ENCODE assay signal across 20 cellular contexts in genomic region chr6:7684843-7685242, GRCh38. TPM values are rescaled to one million over a fixed set of nuclear protein-coding genes. Genes with fewer than 3 reads are reported as not detected.
DNase-seq lines count a peak whose midpoint lies in the region; ATAC-seq and TF ChIP-seq lines count a peak whose summit lies in the region.
"Had no signal": no experiment of that assay in that cellular context is flagged by ENCODE, and none has a peak within 500 bp of the region (broad histone marks: within the 10 kb centered on the region; RNA-seq: fewer than 3 reads in every experiment).

No MANE protein-coding gene starts in this region.

- H2BK120ac ChIP-seq in mesenchymal stem cell (ENCODE audit: low read depth, low read length): no peak overlapping the region

- no peak overlapping the region for H3K23ac ChIP-seq in mesenchymal stem cell (ENCODE audit: low read length in 2 of 2)

- POLR2A ChIA-PET in PC-3 (lab: Charles Lee; ENCODE audit: unreplicated experiment): no interaction called here

- CTCF ChIA-PET in PC-3 (lab: Charles Lee): no interaction called here

- peaks cover 10% of the 10 kb centered on the region for H3K27me3 Mint-ChIP-seq in GM23338 (ENCODE audit: insufficient read depth, low read depth, poor library complexity)

- WGBS in mesenchymal stem cell: 73% methylated on average over 3 of the region's 4 CpGs

- H3K36me3 ChIP-seq in GM23338 (ENCODE audit: insufficient read depth) (no peaks in the 10 kb centered on the region), PC-3 (ENCODE audit: low read depth, low read length) (no peaks in the 10 kb centered on the region), mesenchymal stem cell (ENCODE audit: control insufficient read depth in 1 of 2, insufficient read depth in 2 of 2, low read depth in 1 of 2, low read length in 2 of 2) (no peaks in the 10 kb centered on the region), WERI-Rb-1 (no peaks in the 10 kb centered on the region)
- H3K36me3 ChIP-seq: heart left ventricle had no signal

- no peak overlapping the region for H3K4me2 ChIP-seq in GM23338
- no peak overlapping the region for H3K4me2 ChIP-seq in PC-3 (ENCODE audit: low read length)
- no peak overlapping the region for H3K4me2 ChIP-seq in mesenchymal stem cell (ENCODE audit: low read length, poor library complexity, severe bottlenecking)

- intact Hi-C loops in PC-3 (cut with micrococcal nuclease): no loop called here

- peak; percentile 84 for DNase-seq in GM23338 (ENCODE audit: low spot score)
- DNase-seq in NCI-H2081 (lab: John Stamatoyannopoulos, UW): peak; percentile 17 to 55
- DNase-seq in PC-3: no peak
- DNase-seq in mesenchymal stem cell: no peak
- no peak for DNase-seq in WERI-Rb-1
- DNase-seq in AML-193 (lab: John Stamatoyannopoulos, UW): no peak
- no peak for DNase-seq in activated CD8-positive, alpha-beta memory T cell treated with anti-CD3 and anti-CD28 coated beads for 24 hours
- DNase-seq: activated CD4-positive, alpha-beta T cell treated with anti-CD3 and anti-CD28 coated beads, Interleukin-2, amount 10 ng/mL, durations not matched to agents 24 days and 14 days; activated CD8-positive, alpha-beta memory T cell treated with anti-CD3 and anti-CD28 coated beads, Interleukin-2, amount 10 ng/mL, durations not matched to agents 7 days and 5 days; CD8-positive, alpha-beta T cell; central memory CD4-positive, alpha-beta T cell; DND-41; dorsolateral prefrontal cortex; heart left ventricle; NCI-H226; RPMI8226; T-helper 17 cell had no signal

- H2BK15ac ChIP-seq in mesenchymal stem cell (ENCODE audit: low read depth, poor library complexity, severe bottlenecking): no peak overlapping the region

- H3K4me1 ChIP-seq in GM23338 (ENCODE audit: insufficient read depth) (peaks cover 19% of the 10 kb centered on the region), PC-3 (ENCODE audit: insufficient read depth, low read length) (peaks cover 14% of the 10 kb centered on the region), mesenchymal stem cell (ENCODE audit: control insufficient read depth, insufficient read depth, low read depth, low read length) (no peaks in the 10 kb centered on the region)
- H3K4me1 ChIP-seq: heart left ventricle had no signal

- no peak overlapping the region for H3K9ac ChIP-seq in PC-3 (ENCODE audit: low read length)
- H3K9ac ChIP-seq in mesenchymal stem cell (ENCODE audit: low read length): no peak overlapping the region
- H3K9ac ChIP-seq: GM23248 had no signal

- ATAC-seq in GM23338 (peak; percentile 91), PC-3 (no peak)
- ATAC-seq: activated CD8-positive, alpha-beta memory T cell treated with anti-CD3 and anti-CD28 coated beads, Interleukin-2, amount 10 ng/mL, durations not matched to agents 7 days and 5 days; CD8-positive, alpha-beta T cell; heart left ventricle; T-helper 17 cell had no signal

- H2BK12ac ChIP-seq in mesenchymal stem cell (ENCODE audit: low read length in 2 of 2): no peak overlapping the region

- no peak overlapping the region for H3K27ac Mint-ChIP-seq in GM23338
- H3K27ac Mint-ChIP-seq: activated CD4-positive, alpha-beta T cell treated with anti-CD3 and anti-CD28 coated beads, Interleukin-2, amount 10 ng/mL, durations not matched to agents 24 days and 14 days; activated CD8-positive, alpha-beta memory T cell treated with anti-CD3 and anti-CD28 coated beads, Interleukin-2, amount 10 ng/mL, durations not matched to agents 7 days and 5 days; activated naive CD4-positive, alpha-beta T cell treated with anti-CD3 and anti-CD28 coated beads, Interleukin-2, amount 50 U/mL, for 24 hours; activated T-helper 1 cell treated with anti-CD3 and anti-CD28 coated beads, Interleukin-12 subunit alpha, Interleukin-12 subunit beta, Interleukin-2, Interleukin-4 antibody, amounts not matched to agents 30 ng/mL and 10 ng/mL and 1 ng/mL, durations not matched to agents 14 hours and 24 hours and 36 hours; CD8-positive, alpha-beta T cell; T-helper 17 cell had no signal

- H3K4me3 ChIP-seq in GM23338: no peak overlapping the region
- no peak overlapping the region for H3K4me3 ChIP-seq in PC-3 (ENCODE audit: low read length)
- H3K4me3 ChIP-seq in mesenchymal stem cell (ENCODE audit: insufficient read depth in 1 of 2, low read depth in 1 of 2, low read length in 2 of 2): no peak overlapping the region
- H3K4me3 ChIP-seq in WERI-Rb-1 (ENCODE audit: low read depth, low read length): no peak overlapping the region
- H3K4me3 ChIP-seq: dorsolateral prefrontal cortex, GM23248, heart left ventricle had no signal

- H3K9me3 ChIP-seq in PC-3 (ENCODE audit: low read length) (no peaks in the 10 kb centered on the region), mesenchymal stem cell (ENCODE audit: control insufficient read depth, low read length) (no peaks in the 10 kb centered on the region), WERI-Rb-1 (ENCODE audit: severe bottlenecking) (no peaks in the 10 kb centered on the region)
- H3K9me3 ChIP-seq: heart left ventricle had no signal

- H4K20me1 ChIP-seq in GM23338 (replicated peaks; ENCODE audit: insufficient read depth): no peaks in the 10 kb centered on the region
- no peaks in the 10 kb centered on the region for H4K20me1 ChIP-seq in PC-3 (ENCODE audit: low read length)

- H3K79me2 ChIP-seq in GM23338 (replicated peaks; ENCODE audit: insufficient read depth) (no peaks in the 10 kb centered on the region), PC-3 (ENCODE audit: low read length) (no peaks in the 10 kb centered on the region)

- no peaks in the 10 kb centered on the region; the same call in 2 of the 3 replicates for H3K9me3 Mint-ChIP-seq in GM23338
- H3K9me3 Mint-ChIP-seq: activated CD4-positive, alpha-beta T cell treated with anti-CD3 and anti-CD28 coated beads, Interleukin-2, amount 10 ng/mL, durations not matched to agents 24 days and 14 days; activated naive CD4-positive, alpha-beta T cell treated with anti-CD3 and anti-CD28 coated beads, Interleukin-2, amount 50 U/mL, for 24 hours; activated T-helper 1 cell treated with anti-CD3 and anti-CD28 coated beads, Interleukin-12 subunit alpha, Interleukin-12 subunit beta, Interleukin-2, Interleukin-4 antibody, amounts not matched to agents 30 ng/mL and 10 ng/mL and 1 ng/mL, durations not matched to agents 14 hours and 24 hours and 36 hours; CD8-positive, alpha-beta T cell had no signal

- H3K4ac ChIP-seq in mesenchymal stem cell (ENCODE audit: low read depth in 1 of 2, low read length in 2 of 2): no peak overlapping the region

- H3K4me3 Mint-ChIP-seq in GM23338: no peak overlapping the region; the same call in 2 of the 3 replicates
- H3K4me3 Mint-ChIP-seq: activated CD4-positive, alpha-beta T cell treated with anti-CD3 and anti-CD28 coated beads, Interleukin-2, amount 10 ng/mL, durations not matched to agents 24 days and 14 days; activated CD8-positive, alpha-beta memory T cell treated with anti-CD3 and anti-CD28 coated beads, Interleukin-2, amount 10 ng/mL, durations not matched to agents 7 days and 5 days; activated naive CD4-positive, alpha-beta T cell treated with anti-CD3 and anti-CD28 coated beads, Interleukin-2, amount 50 U/mL, for 24 hours; activated T-helper 1 cell treated with anti-CD3 and anti-CD28 coated beads, Interleukin-12 subunit alpha, Interleukin-12 subunit beta, Interleukin-2, Interleukin-4 antibody, amounts not matched to agents 30 ng/mL and 10 ng/mL and 1 ng/mL, durations not matched to agents 14 hours and 24 hours and 36 hours; CD8-positive, alpha-beta T cell; T-helper 17 cell had no signal

- no peaks in the 10 kb centered on the region; the same call in 2 of the 3 replicates for H3K36me3 Mint-ChIP-seq in GM23338 (ENCODE audit: low read depth)
- H3K36me3 Mint-ChIP-seq: activated CD8-positive, alpha-beta memory T cell treated with anti-CD3 and anti-CD28 coated beads, Interleukin-2, amount 10 ng/mL, durations not matched to agents 7 days and 5 days; activated naive CD4-positive, alpha-beta T cell treated with anti-CD3 and anti-CD28 coated beads, Interleukin-2, amount 50 U/mL, for 24 hours; CD8-positive, alpha-beta T cell had no signal

- no peak overlapping the region for H3K14ac ChIP-seq in mesenchymal stem cell (ENCODE audit: low read length in 2 of 2)

- H3K9me2 ChIP-seq in GM23338 (ENCODE audit: insufficient read depth) (peaks cover 4% of the 10 kb centered on the region), PC-3 (replicated peaks; ENCODE audit: low read length) (no peaks in the 10 kb centered on the region)

- H3F3A ChIP-seq in GM23338 (replicated peaks; ENCODE audit: low read depth): no peaks in the 10 kb centered on the region
- H3F3A ChIP-seq in PC-3 (ENCODE audit: low read length, unreplicated experiment): no peaks in the 10 kb centered on the region

- H4K8ac ChIP-seq in mesenchymal stem cell (ENCODE audit: low read length): no peak overlapping the region

- H2AK5ac ChIP-seq in mesenchymal stem cell (ENCODE audit: low read length, severe bottlenecking): no peak overlapping the region

- H4K91ac ChIP-seq in mesenchymal stem cell (ENCODE audit: low read length): no peak overlapping the region

- no peak overlapping the region for H2BK5ac ChIP-seq in mesenchymal stem cell (ENCODE audit: low read depth, low read length, poor library complexity, severe bottlenecking)

- peaks cover 38% of the 10 kb centered on the region for H3K4me1 Mint-ChIP-seq in GM23338
- H3K4me1 Mint-ChIP-seq: activated CD4-positive, alpha-beta T cell treated with anti-CD3 and anti-CD28 coated beads, Interleukin-2, amount 10 ng/mL, durations not matched to agents 24 days and 14 days; activated CD8-positive, alpha-beta memory T cell treated with anti-CD3 and anti-CD28 coated beads, Interleukin-2, amount 10 ng/mL, durations not matched to agents 7 days and 5 days; activated naive CD4-positive, alpha-beta T cell treated with anti-CD3 and anti-CD28 coated beads, Interleukin-2, amount 50 U/mL, for 24 hours; T-helper 17 cell had no signal

- H3K27ac ChIP-seq in GM23338 (ENCODE audit: low read depth): no peak overlapping the region
- H3K27ac ChIP-seq in PC-3 (ENCODE audit: low read length): peak overlapping the region; percentile 72
- no peak overlapping the region for H3K27ac ChIP-seq in mesenchymal stem cell (ENCODE audit: low read length, poor library complexity, severe bottlenecking)
- no peak overlapping the region for H3K27ac ChIP-seq in WERI-Rb-1
- H3K27ac ChIP-seq: dorsolateral prefrontal cortex, GM23248, heart left ventricle had no signal

- H3K18ac ChIP-seq in mesenchymal stem cell (ENCODE audit: low read depth in 1 of 2, low read length in 2 of 2): no peak overlapping the region

- H3K27me3 ChIP-seq in GM23338 (ENCODE audit: insufficient read depth): no peaks in the 10 kb centered on the region
- no peaks in the 10 kb centered on the region for H3K27me3 ChIP-seq in PC-3 (ENCODE audit: low read length)
- H3K27me3 ChIP-seq in mesenchymal stem cell (ENCODE audit: control insufficient read depth in 1 of 2, insufficient read depth in 1 of 2, low read length in 2 of 2): peaks cover 0 to 4% of the 10 kb centered on the region in 2 experiments
- H3K27me3 ChIP-seq in WERI-Rb-1 (ENCODE audit: insufficient read depth, low read depth, severe bottlenecking): no peaks in the 10 kb centered on the region

- TF ChIP-seq CTCF in GM23338 (conservative IDR thresholded peaks at IDR 0.05; ENCODE audit: low read depth in 2 of 2): no peak
- TF ChIP-seq CTCF in PC-3 (conservative IDR thresholded peaks at IDR 0.05; ENCODE audit: low read depth, low read length): no peak
- no peak for TF ChIP-seq CTCF in WERI-Rb-1 (IDR thresholded peaks at IDR 0.05; ENCODE audit: low read depth, low read length)

- H2AFZ ChIP-seq in GM23338 (no peak overlapping the region), PC-3 (ENCODE audit: low read length) (no peak overlapping the region), mesenchymal stem cell (ENCODE audit: low read depth, low read length) (peak overlapping the region; percentile 10)

- no TSS peak for BruUV-seq in PC-3 (replicated peaks; lab: Mats Ljungman, UMichigan)

- H3K79me1 ChIP-seq in mesenchymal stem cell (replicated peaks; ENCODE audit: low read length, poor library complexity, severe bottlenecking): no peaks in the 10 kb centered on the region

RNA-seq across cellular contexts. Expression of gene BMP6, which starts 41.1 kb away (rescaled TPM):
- 2.8 and 3.1 TPM in 2 replicates for total RNA-seq in GM23338 (2014; rRNA removed; shearing (Covaris generic))
- polyA plus RNA-seq in GM23338 (2016; fragmentation: Nextera tagmentation; extraction: Ambion mirVana): 0.56 and 0.84 TPM in 2 replicates
- total RNA-seq in PC-3 (2014; rRNA removed): 0.15 and 1.3 TPM in 2 replicates
- polyA plus RNA-seq in mesenchymal stem cell (2013, experiment 1 of 2): 0.46 TPM
- 0.42 TPM for polyA plus RNA-seq in mesenchymal stem cell (2013, experiment 2 of 2)
- total RNA-seq: activated CD8-positive, alpha-beta memory T cell treated with anti-CD3 and anti-CD28 coated beads, Interleukin-2, amount 10 ng/mL, durations not matched to agents 7 days and 5 days; CD8-positive, alpha-beta T cell had no signal

Comparison
In these comparisons a context has a peak if more than half of its experiments do, and no peak if none do; other contexts are left out.
1. DNase-seq: peak in GM23338 (single experiment) and NCI-H2081 (2 of 2); none in PC-3 (single experiment), mesenchymal stem cell (single experiment), WERI-Rb-1 (single experiment), AML-193 (0 of 2) and activated CD8-positive, alpha-beta memory T cell treated with anti-CD3 and anti-CD28 coated beads for 24 hours (single experiment).